Comparison of ENCODE assay signal across 19 cellular contexts in genomic region chr2:1976725-1977416, GRCh38.
DNase-seq lines count a peak whose midpoint lies in the region; ATAC-seq, FAIRE-seq and TF ChIP-seq lines count a peak whose summit lies in the region.
"Had no signal": no experiment of that assay in that cellular context is flagged by ENCODE, and none has a peak within 500 bp of the region (broad histone marks: within the 10 kb centered on the region; RNA-seq: fewer than 3 reads in every experiment).

No MANE protein-coding gene starts in this region.

- no peaks in the 10 kb centered on the region for H3K4me1 Mint-ChIP-seq in stimulated activated memory B cell treated with anti-CD40 and anti-IgM and Interleukin-4, amounts not matched to agents 10 μg/mL and 1 μg/mL and 100 μg/mL, for 72 hours
- no peaks in the 10 kb centered on the region for H3K4me1 Mint-ChIP-seq in activated CD4-positive, alpha-beta T cell treated with anti-CD3 and anti-CD28 coated beads, Interleukin-2, amount 10 ng/mL, durations not matched to agents 24 days and 14 days
- H3K4me1 Mint-ChIP-seq: CD8-positive, alpha-beta memory T cell had no signal

- no peak overlapping the region for H3K4me3 ChIP-seq in brain microvascular endothelial cell (ENCODE audit: low read depth, low read length)
- H3K4me3 ChIP-seq: PC-9, SJSA1 had no signal

- peaks cover 9% of the 10 kb centered on the region for H3K27me3 Mint-ChIP-seq in stimulated activated memory B cell treated with anti-CD40 and anti-IgM and Interleukin-4, amounts not matched to agents 10 μg/mL and 1 μg/mL and 100 μg/mL, for 72 hours
- no peaks in the 10 kb centered on the region for H3K27me3 Mint-ChIP-seq in activated CD4-positive, alpha-beta T cell treated with anti-CD3 and anti-CD28 coated beads, Interleukin-2, amount 10 ng/mL, durations not matched to agents 24 days and 14 days

- intact Hi-C loops in Right ventricle myocardium superior (cut with DNase I), result no loop called here
- intact Hi-C loops in activated CD4-positive, alpha-beta T cell treated with anti-CD3 and anti-CD28 coated beads, Interleukin-2, amount 10 ng/mL, durations not matched to agents 24 days and 14 days (cut with micrococcal nuclease), result no loop called here

- H3K27me3 ChIP-seq in brain microvascular endothelial cell (replicated peaks), result no peaks in the 10 kb centered on the region
- H3K27me3 ChIP-seq: SJSA1 had no signal

- peak overlapping the region; percentile 11 for H3K27ac ChIP-seq in brain microvascular endothelial cell
- H3K27ac ChIP-seq: KMS-11, PC-9, SJSA1 had no signal

- ATAC-seq in Right ventricle myocardium superior (ENCODE audit: poor library complexity) (peak; percentile 83), GM21515 (IDR thresholded peaks at IDR 0.05; ENCODE audit: unreplicated experiment) (no peak)
- ATAC-seq in stimulated activated memory B cell treated with anti-CD40 and anti-IgM and Interleukin-4, amounts not matched to agents 10 μg/mL and 1 μg/mL and 100 μg/mL, for 72 hours, result no peak

- no peaks in the 10 kb centered on the region for H3K36me3 ChIP-seq in brain microvascular endothelial cell (replicated peaks)
- H3K36me3 ChIP-seq: SJSA1 had no signal

- TF ChIP-seq CTCF in brain microvascular endothelial cell (IDR thresholded peaks at IDR 0.05; ENCODE audit: low read depth, low read length, missing control alignments), result no peak

- DNase-seq in brain microvascular endothelial cell (no peak), Right ventricle myocardium superior (no peak), islet precursor cell (peak; percentile 2), HTR-8/SVneo (ENCODE audit: insufficient read length, low spot score) (no peak)
- no peak for DNase-seq in activated CD4-positive, alpha-beta T cell treated with anti-CD3 and anti-CD28 coated beads, Interleukin-2, amount 10 ng/mL, durations not matched to agents 24 days and 14 days
- DNase-seq: ACHN; CD8-positive, alpha-beta memory T cell; H7; HFFc6; MV-4-11; NCI-H2107; NCI-H345; NCI-H524 treated with DMSO at 0.1 percent for 48 hours; PC-9 had no signal

- H3K4me3 Mint-ChIP-seq in stimulated activated memory B cell treated with anti-CD40 and anti-IgM and Interleukin-4, amounts not matched to agents 10 μg/mL and 1 μg/mL and 100 μg/mL, for 72 hours, result no peak overlapping the region
- no peak overlapping the region for H3K4me3 Mint-ChIP-seq in activated CD4-positive, alpha-beta T cell treated with anti-CD3 and anti-CD28 coated beads, Interleukin-2, amount 10 ng/mL, durations not matched to agents 24 days and 14 days
- H3K4me3 Mint-ChIP-seq: CD8-positive, alpha-beta memory T cell; HFFc6 had no signal

- no peak for FAIRE-seq in HTR-8/SVneo (lab: Jason Lieb, UNC)
- FAIRE-seq: D721Med had no signal

- in situ Hi-C loops in brain microvascular endothelial cell (cut with HindIII; ENCODE audit: low pct_ligation_motif_present, low sequenced_read_pairs), result no loop called here

- H3K9me3 Mint-ChIP-seq in stimulated activated memory B cell treated with anti-CD40 and anti-IgM and Interleukin-4, amounts not matched to agents 10 μg/mL and 1 μg/mL and 100 μg/mL, for 72 hours, result peaks cover 8% of the 10 kb centered on the region
- no peaks in the 10 kb centered on the region for H3K9me3 Mint-ChIP-seq in activated CD4-positive, alpha-beta T cell treated with anti-CD3 and anti-CD28 coated beads, Interleukin-2, amount 10 ng/mL, durations not matched to agents 24 days and 14 days

- H3K27ac Mint-ChIP-seq in stimulated activated memory B cell treated with anti-CD40 and anti-IgM and Interleukin-4, amounts not matched to agents 10 μg/mL and 1 μg/mL and 100 μg/mL, for 72 hours, result no peak overlapping the region
- no peak overlapping the region for H3K27ac Mint-ChIP-seq in activated CD4-positive, alpha-beta T cell treated with anti-CD3 and anti-CD28 coated beads, Interleukin-2, amount 10 ng/mL, durations not matched to agents 24 days and 14 days
- H3K27ac Mint-ChIP-seq: CD8-positive, alpha-beta memory T cell; HFFc6 had no signal

- H3K36me3 Mint-ChIP-seq in stimulated activated memory B cell treated with anti-CD40 and anti-IgM and Interleukin-4, amounts not matched to agents 10 μg/mL and 1 μg/mL and 100 μg/mL, for 72 hours, result no peaks in the 10 kb centered on the region
- no peaks in the 10 kb centered on the region for H3K36me3 Mint-ChIP-seq in activated CD4-positive, alpha-beta T cell treated with anti-CD3 and anti-CD28 coated beads, Interleukin-2, amount 10 ng/mL, durations not matched to agents 24 days and 14 days (ENCODE audit: low read depth)
- H3K36me3 Mint-ChIP-seq: CD8-positive, alpha-beta memory T cell had no signal
